ENCODE assay signal across 1 cellular context in genomic region chr15:69451951-69452701, GRCh38.
TF ChIP-seq lines count a peak whose summit lies in the region.

No MANE protein-coding gene starts in this region.

TF ChIP-seq in K562, 482 proteins besides CTCF, POLR2A, EP300 and RAD21 (continued from another document and continues in another):
- TF ChIP-seq ZBTB34 (CRISPR knock-in tag; IDR thresholded peaks at IDR 0.05) (no peak), NCOA1 (IDR thresholded peaks at IDR 0.05; ENCODE audit: low read depth) (peak; percentile 45; the same call in 1 of the 2 replicates), ELF4 (CRISPR knock-in tag; IDR thresholded peaks at IDR 0.05) (no peak), PHTF2 (CRISPR knock-in tag; IDR thresholded peaks at IDR 0.05) (no peak), ZNF75A (CRISPR knock-in tag; IDR thresholded peaks at IDR 0.05) (no peak), E2F6 (IDR thresholded peaks at IDR 0.05; ENCODE audit: borderline replicate concordance in 1 of 2, extremely low read depth in 1 of 2, insufficient read depth in 1 of 2, insufficient read length in 1 of 2, low read depth in 1 of 2, low read length in 1 of 2, poor library complexity in 1 of 2, severe bottlenecking in 1 of 2) (peak in 1 of 2 experiments; percentile 31), NKRF (IDR thresholded peaks at IDR 0.05; ENCODE audit: borderline replicate concordance) (peak; percentile 70; the same call in 1 of the 2 replicates), L3MBTL2 (IDR thresholded peaks at IDR 0.05) (peak; percentile 51; the same call in 1 of the 2 replicates), UBTF (IDR thresholded peaks at IDR 0.05; ENCODE audit: borderline replicate concordance in 1 of 2, low read depth in 2 of 2, low read length in 2 of 2) (no peak), ZNF449 (CRISPR knock-in tag; IDR thresholded peaks at IDR 0.05) (no peak), HMGXB4 (CRISPR knock-in tag; IDR thresholded peaks at IDR 0.05) (no peak), ZFX (CRISPR knock-in tag; IDR thresholded peaks at IDR 0.05) (peak; percentile 98), GATAD2A (IDR thresholded peaks at IDR 0.05) (peak; percentile 43; the same call in 1 of the 2 replicates), FOXM1 (IDR thresholded peaks at IDR 0.05; ENCODE audit: low read depth) (peak; percentile 25; the same call in 1 of the 2 replicates), FOXM1 (CRISPR knock-in tag; IDR thresholded peaks at IDR 0.05; ENCODE audit: low read depth) (no peak), CEBPG (CRISPR knock-in tag; IDR thresholded peaks at IDR 0.05) (peak; percentile 61; the same call in 1 of the 2 replicates), CEBPG (tag; conservative IDR thresholded peaks at IDR 0.05 in 1 of 2, IDR thresholded peaks at IDR 0.05 in 1 of 2) (0 out of 4 replicates have a peak, but pooled peaks of 1 of the 2 experiments have one; percentile 22), STAT5A (IDR thresholded peaks at IDR 0.05; ENCODE audit: borderline replicate concordance, low read length) (peak; percentile 48; the same call in 1 of the 2 replicates), ZC3H4 (CRISPR knock-in tag; IDR thresholded peaks at IDR 0.05; ENCODE audit: borderline replicate concordance) (0 out of 2 replicates have a peak, but pooled peaks have one; percentile 67), ETV1 (tag; conservative IDR thresholded peaks at IDR 0.05; ENCODE audit: low read depth) (no peak), YBX1 (IDR thresholded peaks at IDR 0.05) (no peak), TCF7 (IDR thresholded peaks at IDR 0.05; ENCODE audit: borderline replicate concordance) (no peak), ZNF583 (CRISPR knock-in tag; IDR thresholded peaks at IDR 0.05) (no peak), MGA (IDR thresholded peaks at IDR 0.05) (peak; percentile 14; the same call in 1 of the 2 replicates), MED1 (CRISPR knock-in tag; IDR thresholded peaks at IDR 0.05; ENCODE audit: borderline replicate concordance) (no peak), NR4A1 (CRISPR knock-in tag; IDR thresholded peaks at IDR 0.05) (no peak), NR4A1 (tag; IDR thresholded peaks at IDR 0.05) (0 out of 2 replicates have a peak, but pooled peaks have one; percentile 27), PREB (CRISPR knock-in tag; IDR thresholded peaks at IDR 0.05) (0 out of 2 replicates have a peak, but pooled peaks have one; percentile 53), NEUROD1 (IDR thresholded peaks at IDR 0.05; ENCODE audit: borderline replicate concordance, low read depth, low read length, partially characterized antibody) (peak; percentile 29), MTA3 (IDR thresholded peaks at IDR 0.05; ENCODE audit: borderline replicate concordance) (no peak), E2F4 (CRISPR knock-in tag; IDR thresholded peaks at IDR 0.05; ENCODE audit: low read depth) (peak; percentile 38; the same call in 1 of the 2 replicates)
